In the genomic region with DNA sequence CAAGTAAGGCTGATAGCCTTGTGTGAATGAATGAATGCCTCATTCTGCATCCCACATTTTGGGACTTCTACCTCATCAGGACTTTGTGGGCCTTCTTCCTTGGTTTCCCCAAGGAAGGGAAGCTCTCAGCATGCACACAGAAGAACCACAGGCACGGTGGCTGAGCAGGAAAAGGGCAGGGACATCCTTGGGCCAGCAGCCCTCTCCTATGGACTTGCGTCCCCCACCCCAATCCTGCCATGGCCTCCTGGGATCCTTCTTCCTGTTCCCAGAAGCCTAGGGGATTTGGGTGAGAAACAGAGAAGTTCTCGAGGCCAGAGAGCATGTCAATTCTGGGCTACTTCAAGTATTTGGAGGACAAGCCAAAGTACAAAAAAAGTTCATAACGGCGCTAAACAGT, we compare ENCODE assay signal across 17 cellular contexts.
"Had no signal": no experiment of that assay in that cellular context is flagged by ENCODE, and none has a peak within 500 bp of the region (broad histone marks: within the 10 kb centered on the region; RNA-seq: fewer than 3 reads in every experiment).

No MANE protein-coding gene starts in this region.

- H3K4me1 Mint-ChIP-seq: endodermal cell, nephron had no signal

- ATAC-seq: body of pancreas, left cardiac atrium had no signal

- H3K27ac ChIP-seq: body of pancreas, hepatocyte, SK-N-MC, tibial nerve had no signal

- H3K9me3 Mint-ChIP-seq: activated B cell treated with CpG ODN at 0.5 μM for 24 hours; central memory CD8-positive, alpha-beta T cell; endodermal cell; nephron had no signal

- H3K27me3 Mint-ChIP-seq: activated B cell treated with CpG ODN at 0.5 μM for 24 hours; central memory CD8-positive, alpha-beta T cell had no signal

- H3K4me3 Mint-ChIP-seq: activated B cell treated with CpG ODN at 0.5 μM for 24 hours; central memory CD8-positive, alpha-beta T cell; endodermal cell; nephron had no signal

- H3K4me3 ChIP-seq: body of pancreas, hepatocyte, lung, SK-N-MC, tibial nerve had no signal

- H2AFZ ChIP-seq: hepatocyte had no signal

- H3K4me1 ChIP-seq: body of pancreas had no signal

- H3K27me3 ChIP-seq: body of pancreas, hepatocyte, tibial nerve had no signal

- H3K79me2 ChIP-seq: hepatocyte had no signal

- H3K27ac Mint-ChIP-seq: endodermal cell, nephron had no signal

- DNase-seq: activated B cell treated with CpG ODN at 0.5 μM for 24 hours; activated naive CD4-positive, alpha-beta T cell; activated T-cell treated with anti-CD3 and anti-CD28 coated beads, Interleukin-2, amount 50 U/mL, for 48 hours; body of pancreas; dermis blood vessel endothelial cell; endodermal cell; erythroblast; left cardiac atrium; stimulated activated CD4-positive, alpha-beta T cell treated with anti-CD3 and anti-CD28 coated beads, Interleukin-4, amount 100 ng/mL, for 1 hour; stimulated activated CD8-positive, alpha-beta memory T cell treated with anti-CD3 and anti-CD28 coated beads, Interleukin-4, amount 100 ng/mL, for 48 hours; T-helper 1 cell had no signal

- H3K9me3 ChIP-seq: body of pancreas, tibial nerve had no signal

- H3K4me2 ChIP-seq: hepatocyte had no signal
